Comparison of ENCODE assay signal across 20 cellular contexts in genomic region chr1:114745351-114745750, GRCh38. TPM values are rescaled to one million over a fixed set of nuclear protein-coding genes. Genes with fewer than 3 reads are reported as not detected.
A peak's percentile ranks its signal among the peaks of the same experiment; 100 is the strongest.
DNase-seq lines count a peak whose midpoint lies in the region; ATAC-seq, FAIRE-seq and TF ChIP-seq lines count a peak whose summit lies in the region.
"Had no signal": no experiment of that assay in that cellular context is flagged by ENCODE, and none has a peak within 500 bp of the region (broad histone marks: within the 10 kb centered on the region; RNA-seq: fewer than 3 reads in every experiment).

No MANE protein-coding gene starts in this region.

- H3K4me1 ChIP-seq in osteoblast (ENCODE audit: insufficient read depth, low read length): peaks cover 10% of the 10 kb centered on the region
- H3K4me1 ChIP-seq: Caco-2 had no signal

- no peak overlapping the region for H2AFZ ChIP-seq in osteoblast (ENCODE audit: low read length)

- H3K36me3 ChIP-seq in osteoblast (ENCODE audit: insufficient read depth, low read length): peaks cover 67% of the 10 kb centered on the region

- POLR2A ChIA-PET in activated CD4-positive, alpha-beta T cell treated with anti-CD3 and anti-CD28 coated beads for 36 hours (lab: Charles Lee): no interaction called here

- TF ChIP-seq CTCF in osteoblast (IDR thresholded peaks at IDR 0.05; ENCODE audit: extremely low read depth, low read depth, low read length): no peak

- DNase-seq in activated CD4-positive, alpha-beta T cell treated with anti-CD3 and anti-CD28 coated beads for 36 hours: peak; percentile 29
- no peak for DNase-seq in activated CD4-positive, alpha-beta T cell treated with anti-CD3 and anti-CD28 coated beads, Interleukin-2, amount 50 U/mL, for 48 hours
- DNase-seq in ELR (ENCODE audit: low read depth) (peak; percentile 35), osteoblast (ENCODE audit: insufficient read length, low spot score, missing footprints) (peak; percentile 34), substantia nigra (lab: John Stamatoyannopoulos, UW) (no peak), urothelium cell line (ENCODE audit: low spot score) (no peak)
- no peak for DNase-seq in activated naive CD8-positive, alpha-beta T cell treated with anti-CD3 and anti-CD28 coated beads, Interleukin-2, amount 50 U/mL, for 24 hours
- DNase-seq: activated CD8-positive, alpha-beta memory T cell treated with anti-CD3 and anti-CD28 coated beads for 24 hours; activated naive CD8-positive, alpha-beta T cell treated with anti-CD3 and anti-CD28 coated beads, Interleukin-2, amount 10 ng/mL, durations not matched to agents 7 days and 5 days; Caco-2; head of caudate nucleus; kidney; NCI-H1092; NCI-H2171; trophoblast cell had no signal

- no peaks in the 10 kb centered on the region for H3K9me3 Mint-ChIP-seq in activated CD4-positive, alpha-beta T cell treated with anti-CD3 and anti-CD28 coated beads for 36 hours (ENCODE audit: low read depth)
- H3K9me3 Mint-ChIP-seq in activated naive CD8-positive, alpha-beta T cell treated with anti-CD3 and anti-CD28 coated beads, Interleukin-2, amount 50 U/mL, for 24 hours: no peaks in the 10 kb centered on the region
- H3K9me3 Mint-ChIP-seq: activated naive CD8-positive, alpha-beta T cell treated with anti-CD3 and anti-CD28 coated beads, Interleukin-2, amount 10 ng/mL, durations not matched to agents 7 days and 5 days had no signal

- H3K4me1 Mint-ChIP-seq in activated CD4-positive, alpha-beta T cell treated with anti-CD3 and anti-CD28 coated beads for 36 hours: peaks cover 80% of the 10 kb centered on the region
- H3K4me1 Mint-ChIP-seq in activated naive CD8-positive, alpha-beta T cell treated with anti-CD3 and anti-CD28 coated beads, Interleukin-2, amount 50 U/mL, for 24 hours: peaks cover 81% of the 10 kb centered on the region

- no peak overlapping the region for H3K4me3 ChIP-seq in osteoblast (ENCODE audit: insufficient read depth, low read length)
- H3K4me3 ChIP-seq: A549 had no signal

- no peaks in the 10 kb centered on the region for H3K27me3 Mint-ChIP-seq in activated CD4-positive, alpha-beta T cell treated with anti-CD3 and anti-CD28 coated beads for 36 hours
- H3K27me3 Mint-ChIP-seq in activated naive CD8-positive, alpha-beta T cell treated with anti-CD3 and anti-CD28 coated beads, Interleukin-2, amount 50 U/mL, for 24 hours: no peaks in the 10 kb centered on the region
- H3K27me3 Mint-ChIP-seq: activated naive CD8-positive, alpha-beta T cell treated with anti-CD3 and anti-CD28 coated beads, Interleukin-2, amount 10 ng/mL, durations not matched to agents 7 days and 5 days had no signal

- no peak for FAIRE-seq in urothelium cell line (lab: Jason Lieb, UNC)
- FAIRE-seq: A549, kidney had no signal

- H3K9me3 ChIP-seq in osteoblast (ENCODE audit: low read depth, low read length): no peaks in the 10 kb centered on the region
- H3K9me3 ChIP-seq: A549, Caco-2 had no signal

- no peak overlapping the region for H3K4me2 ChIP-seq in osteoblast (ENCODE audit: insufficient read depth, low read length)
- H3K4me2 ChIP-seq: A549 had no signal

- H3K27me3 ChIP-seq in osteoblast (ENCODE audit: insufficient read depth, low read length): no peaks in the 10 kb centered on the region

- intact Hi-C loops in activated CD4-positive, alpha-beta T cell treated with anti-CD3 and anti-CD28 coated beads for 36 hours (cut with DNase I, micrococcal nuclease): loop anchor here in 1 of 2 experiments (10.0 kb wide), 1 partner anchor 349 kb away; no protein-coding TSS in a partner anchor

- peaks cover 100% of the 10 kb centered on the region for H3K79me2 ChIP-seq in osteoblast (ENCODE audit: insufficient read depth, low read length)

- H3K36me3 Mint-ChIP-seq in activated CD4-positive, alpha-beta T cell treated with anti-CD3 and anti-CD28 coated beads for 36 hours (ENCODE audit: low read depth): peaks cover 58% of the 10 kb centered on the region
- H3K36me3 Mint-ChIP-seq in activated naive CD8-positive, alpha-beta T cell treated with anti-CD3 and anti-CD28 coated beads, Interleukin-2, amount 50 U/mL, for 24 hours (ENCODE audit: low read depth): peaks cover 52% of the 10 kb centered on the region

- peak; percentile 80 for ATAC-seq in activated CD4-positive, alpha-beta T cell treated with anti-CD3 and anti-CD28 coated beads for 36 hours
- peak; percentile 92 for ATAC-seq in activated naive CD8-positive, alpha-beta T cell treated with anti-CD3 and anti-CD28 coated beads, Interleukin-2, amount 50 U/mL, for 24 hours
- no peak for ATAC-seq in GM18520 (IDR thresholded peaks at IDR 0.05; ENCODE audit: unreplicated experiment)
- ATAC-seq: A549 had no signal

- H4K20me1 ChIP-seq in osteoblast (ENCODE audit: insufficient read depth, low read length): peaks cover 75% of the 10 kb centered on the region

- no peak overlapping the region for H3K4me3 Mint-ChIP-seq in activated CD4-positive, alpha-beta T cell treated with anti-CD3 and anti-CD28 coated beads for 36 hours
- peak overlapping the region; percentile 2 for H3K4me3 Mint-ChIP-seq in activated naive CD8-positive, alpha-beta T cell treated with anti-CD3 and anti-CD28 coated beads, Interleukin-2, amount 50 U/mL, for 24 hours
- H3K4me3 Mint-ChIP-seq: activated naive CD8-positive, alpha-beta T cell treated with anti-CD3 and anti-CD28 coated beads, Interleukin-2, amount 10 ng/mL, durations not matched to agents 7 days and 5 days had no signal

- H3K27ac Mint-ChIP-seq in activated CD4-positive, alpha-beta T cell treated with anti-CD3 and anti-CD28 coated beads for 36 hours: peak overlapping the region; percentile 37
- H3K27ac Mint-ChIP-seq in activated naive CD8-positive, alpha-beta T cell treated with anti-CD3 and anti-CD28 coated beads, Interleukin-2, amount 50 U/mL, for 24 hours: peak overlapping the region; percentile 20
- H3K27ac Mint-ChIP-seq: activated naive CD8-positive, alpha-beta T cell treated with anti-CD3 and anti-CD28 coated beads, Interleukin-2, amount 10 ng/mL, durations not matched to agents 7 days and 5 days had no signal

- CTCF ChIA-PET in activated CD4-positive, alpha-beta T cell treated with anti-CD3 and anti-CD28 coated beads for 36 hours (lab: Charles Lee): interaction anchor here (0.9 to 2.4 kb wide), 2 partner anchors 10 to 23 kb away, joined by 3 to 6 read pairs; no protein-coding TSS in a partner anchor

- H3K27ac ChIP-seq in osteoblast (ENCODE audit: low read depth, low read length): peak overlapping the region; percentile 81
- no peak overlapping the region for H3K27ac ChIP-seq in substantia nigra (ENCODE audit: low read depth, low read length, poor library complexity, severe bottlenecking)
- H3K27ac ChIP-seq: A549, RWPE1 had no signal

RNA-seq across cellular contexts. Expression of gene CSDE1, which starts 12.4 kb away (rescaled TPM):
- 100 to 1,000 TPM; 458 to 553 TPM for total RNA-seq in activated CD4-positive, alpha-beta T cell treated with anti-CD3 and anti-CD28 coated beads for 36 hours
- total RNA-seq in osteoblast: 573 and 599 TPM in 2 replicates

RNA-seq across cellular contexts. Expression of gene NRAS, which starts 28.8 kb away (rescaled TPM):
- 10 to 100 TPM; 53.0 to 55.0 TPM for total RNA-seq in activated CD4-positive, alpha-beta T cell treated with anti-CD3 and anti-CD28 coated beads for 36 hours
- total RNA-seq in osteoblast: 62.2 and 67.0 TPM in 2 replicates

RNA-seq across cellular contexts. Expression of gene SIKE1, which starts 35.1 kb away (rescaled TPM):
- 10 to 100 TPM; 56.9 to 67.2 TPM for total RNA-seq in activated CD4-positive, alpha-beta T cell treated with anti-CD3 and anti-CD28 coated beads for 36 hours
- 52.5 and 56.3 TPM in 2 replicates for total RNA-seq in osteoblast

RNA-seq across cellular contexts. Expression of gene AMPD1, which starts 50.0 kb away (rescaled TPM):
- under 1 TPM in 1 of 2 experiments, not detected in 1; 0.23 TPM for total RNA-seq in activated CD4-positive, alpha-beta T cell treated with anti-CD3 and anti-CD28 coated beads for 36 hours
- not detected in 2 replicates for total RNA-seq in osteoblast
- total RNA-seq: activated naive CD8-positive, alpha-beta T cell treated with anti-CD3 and anti-CD28 coated beads, Interleukin-2, amount 10 ng/mL, durations not matched to agents 7 days and 5 days; Caco-2; mononuclear cell; pulmonary artery endothelial cell had no signal

Comparison
In these comparisons a context has a peak if more than half of its experiments do, and no peak if none do; other contexts are left out.
1. DNase-seq: peak in activated CD4-positive, alpha-beta T cell treated with anti-CD3 and anti-CD28 coated beads for 36 hours (single experiment), ELR (single experiment) and osteoblast (single experiment); none in activated CD4-positive, alpha-beta T cell treated with anti-CD3 and anti-CD28 coated beads, Interleukin-2, amount 50 U/mL, for 48 hours (0 of 2), activated naive CD8-positive, alpha-beta T cell treated with anti-CD3 and anti-CD28 coated beads, Interleukin-2, amount 50 U/mL, for 24 hours (single experiment), substantia nigra (0 of 49) and urothelium cell line (single experiment).